Comparison of ENCODE assay signal across 2 cellular contexts in the genomic region with DNA sequence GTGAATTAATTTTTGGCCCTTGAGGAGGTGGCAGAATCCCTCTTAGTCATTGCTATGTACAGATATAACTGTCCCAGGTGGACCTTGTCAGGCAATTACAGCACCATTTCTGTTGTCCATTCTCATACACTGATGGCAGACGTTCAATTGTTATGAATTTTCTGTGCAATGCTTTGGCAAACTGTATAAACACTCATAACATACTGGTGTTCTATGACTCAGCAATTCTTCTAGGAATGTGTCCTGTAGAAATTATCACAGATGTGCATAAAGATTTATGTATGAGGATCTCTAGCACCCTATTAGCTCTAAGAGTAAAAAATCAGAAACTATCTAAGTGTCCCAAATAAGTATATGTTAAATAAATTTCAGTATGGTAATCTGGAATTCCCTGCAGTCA.
A peak's percentile ranks its signal among the peaks of the same experiment; 100 is the strongest.
TF ChIP-seq lines count a peak whose summit lies in the region.

No MANE protein-coding gene starts in this region.

TF ChIP-seq in HCT116, 20 proteins besides CTCF, POLR2A, EP300 and RAD21:
- TF ChIP-seq FOSL1 (IDR thresholded peaks at IDR 0.05; ENCODE audit: low read depth) (no peak), EGR1 (IDR thresholded peaks at IDR 0.05; ENCODE audit: low read depth) (no peak), ZNF274 (IDR thresholded peaks at IDR 0.05; ENCODE audit: low read depth, low read length) (no peak), TCF7L2 (IDR thresholded peaks at IDR 0.05; ENCODE audit: borderline replicate concordance, extremely low read depth, insufficient read depth, insufficient read length) (no peak), SIN3A (IDR thresholded peaks at IDR 0.05; ENCODE audit: low read depth) (no peak), EZH2phosphoT487 (IDR thresholded peaks at IDR 0.05; ENCODE audit: borderline replicate concordance) (no peak)
- TF ChIP-seq, protein P1, sequence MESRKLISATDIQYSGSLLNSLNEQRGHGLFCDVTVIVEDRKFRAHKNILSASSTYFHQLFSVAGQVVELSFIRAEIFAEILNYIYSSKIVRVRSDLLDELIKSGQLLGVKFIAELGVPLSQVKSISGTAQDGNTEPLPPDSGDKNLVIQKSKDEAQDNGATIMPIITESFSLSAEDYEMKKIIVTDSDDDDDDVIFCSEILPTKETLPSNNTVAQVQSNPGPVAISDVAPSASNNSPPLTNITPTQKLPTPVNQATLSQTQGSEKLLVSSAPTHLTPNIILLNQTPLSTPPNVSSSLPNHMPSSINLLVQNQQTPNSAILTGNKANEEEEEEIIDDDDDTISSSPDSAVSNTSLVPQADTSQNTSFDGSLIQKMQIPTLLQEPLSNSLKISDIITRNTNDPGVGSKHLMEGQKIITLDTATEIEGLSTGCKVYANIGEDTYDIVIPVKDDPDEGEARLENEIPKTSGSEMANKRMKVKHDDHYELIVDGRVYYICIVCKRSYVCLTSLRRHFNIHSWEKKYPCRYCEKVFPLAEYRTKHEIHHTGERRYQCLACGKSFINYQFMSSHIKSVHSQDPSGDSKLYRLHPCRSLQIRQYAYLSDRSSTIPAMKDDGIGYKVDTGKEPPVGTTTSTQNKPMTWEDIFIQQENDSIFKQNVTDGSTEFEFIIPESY (IDR thresholded peaks at IDR 0.05; ENCODE audit: extremely low read depth, insufficient replicate concordance, low read length): no peak

TF ChIP-seq in K562, 482 proteins besides CTCF, POLR2A, EP300 and RAD21 (continues in another document):
- TF ChIP-seq DNMT1 (IDR thresholded peaks at IDR 0.05) (no peak), MTA1 (IDR thresholded peaks at IDR 0.05; ENCODE audit: borderline replicate concordance) (no peak), ELF2 (CRISPR knock-in tag; IDR thresholded peaks at IDR 0.05) (no peak), CBX2 (IDR thresholded peaks at IDR 0.05; ENCODE audit: insufficient read depth, low read length, poor library complexity, severe bottlenecking) (no peak), MAFK (IDR thresholded peaks at IDR 0.05; ENCODE audit: low read length) (peak; percentile 82), C11orf30 (IDR thresholded peaks at IDR 0.05; ENCODE audit: low read depth) (peak; percentile 80), ETV1 (tag; conservative IDR thresholded peaks at IDR 0.05; ENCODE audit: low read depth) (no peak), BMI1 (IDR thresholded peaks at IDR 0.05; ENCODE audit: low read length) (no peak), MYBL2 (IDR thresholded peaks at IDR 0.05; ENCODE audit: low read depth) (no peak), MYBL2 (CRISPR knock-in tag; IDR thresholded peaks at IDR 0.05; ENCODE audit: borderline replicate concordance) (no peak), ZNF197 (CRISPR knock-in tag; IDR thresholded peaks at IDR 0.05; ENCODE audit: low read depth) (no peak), ZNF444 (CRISPR knock-in tag; IDR thresholded peaks at IDR 0.05) (no peak), ZNF780A (CRISPR knock-in tag; IDR thresholded peaks at IDR 0.05) (no peak), ZNF316 (IDR thresholded peaks at IDR 0.05) (peak; percentile 89), ZKSCAN1 (IDR thresholded peaks at IDR 0.05; ENCODE audit: low read depth, low read length) (no peak), MAFF (IDR thresholded peaks at IDR 0.05; ENCODE audit: low read length) (peak; percentile 82), BACH1 (tag; IDR thresholded peaks at IDR 0.05) (peak; percentile 67; the same call in 1 of the 2 replicates), NFE2 (IDR thresholded peaks at IDR 0.05; ENCODE audit: low read depth) (peak; percentile 84), NFE2L1 (tag; IDR thresholded peaks at IDR 0.05; ENCODE audit: borderline replicate concordance, low read depth) (peak; percentile 85), ZNF212 (CRISPR knock-in tag; IDR thresholded peaks at IDR 0.05) (no peak), MEIS2 (IDR thresholded peaks at IDR 0.05; ENCODE audit: partially characterized antibody) (peak; percentile 62), BCL6 (CRISPR knock-in tag; IDR thresholded peaks at IDR 0.05) (no peak), FOXK2 (conservative IDR thresholded peaks at IDR 0.05 in 1 of 2, IDR thresholded peaks at IDR 0.05 in 1 of 2; ENCODE audit: low read depth in 2 of 2) (no peak)
- TF ChIP-seq, protein P2, sequence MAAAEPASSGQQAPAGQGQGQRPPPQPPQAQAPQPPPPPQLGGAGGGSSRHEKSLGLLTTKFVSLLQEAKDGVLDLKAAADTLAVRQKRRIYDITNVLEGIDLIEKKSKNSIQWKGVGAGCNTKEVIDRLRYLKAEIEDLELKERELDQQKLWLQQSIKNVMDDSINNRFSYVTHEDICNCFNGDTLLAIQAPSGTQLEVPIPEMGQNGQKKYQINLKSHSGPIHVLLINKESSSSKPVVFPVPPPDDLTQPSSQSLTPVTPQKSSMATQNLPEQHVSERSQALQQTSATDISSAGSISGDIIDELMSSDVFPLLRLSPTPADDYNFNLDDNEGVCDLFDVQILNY (CRISPR knock-in tag; IDR thresholded peaks at IDR 0.05): no peak
- TF ChIP-seq, protein P3, sequence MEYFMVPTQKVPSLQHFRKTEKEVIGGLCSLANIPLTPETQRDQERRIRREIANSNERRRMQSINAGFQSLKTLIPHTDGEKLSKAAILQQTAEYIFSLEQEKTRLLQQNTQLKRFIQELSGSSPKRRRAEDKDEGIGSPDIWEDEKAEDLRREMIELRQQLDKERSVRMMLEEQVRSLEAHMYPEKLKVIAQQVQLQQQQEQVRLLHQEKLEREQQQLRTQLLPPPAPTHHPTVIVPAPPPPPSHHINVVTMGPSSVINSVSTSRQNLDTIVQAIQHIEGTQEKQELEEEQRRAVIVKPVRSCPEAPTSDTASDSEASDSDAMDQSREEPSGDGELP (CRISPR knock-in tag; IDR thresholded peaks at IDR 0.05; ENCODE audit: borderline replicate concordance): no peak
- TF ChIP-seq, protein P4, sequence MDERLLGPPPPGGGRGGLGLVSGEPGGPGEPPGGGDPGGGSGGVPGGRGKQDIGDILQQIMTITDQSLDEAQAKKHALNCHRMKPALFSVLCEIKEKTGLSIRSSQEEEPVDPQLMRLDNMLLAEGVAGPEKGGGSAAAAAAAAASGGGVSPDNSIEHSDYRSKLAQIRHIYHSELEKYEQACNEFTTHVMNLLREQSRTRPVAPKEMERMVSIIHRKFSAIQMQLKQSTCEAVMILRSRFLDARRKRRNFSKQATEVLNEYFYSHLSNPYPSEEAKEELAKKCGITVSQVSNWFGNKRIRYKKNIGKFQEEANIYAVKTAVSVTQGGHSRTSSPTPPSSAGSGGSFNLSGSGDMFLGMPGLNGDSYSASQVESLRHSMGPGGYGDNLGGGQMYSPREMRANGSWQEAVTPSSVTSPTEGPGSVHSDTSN (CRISPR knock-in tag; IDR thresholded peaks at IDR 0.05; ENCODE audit: low read depth): no peak
- TF ChIP-seq, protein P4 (tag; conservative IDR thresholded peaks at IDR 0.05; ENCODE audit: low read depth): peak; percentile 59
- TF ChIP-seq, protein P5, sequence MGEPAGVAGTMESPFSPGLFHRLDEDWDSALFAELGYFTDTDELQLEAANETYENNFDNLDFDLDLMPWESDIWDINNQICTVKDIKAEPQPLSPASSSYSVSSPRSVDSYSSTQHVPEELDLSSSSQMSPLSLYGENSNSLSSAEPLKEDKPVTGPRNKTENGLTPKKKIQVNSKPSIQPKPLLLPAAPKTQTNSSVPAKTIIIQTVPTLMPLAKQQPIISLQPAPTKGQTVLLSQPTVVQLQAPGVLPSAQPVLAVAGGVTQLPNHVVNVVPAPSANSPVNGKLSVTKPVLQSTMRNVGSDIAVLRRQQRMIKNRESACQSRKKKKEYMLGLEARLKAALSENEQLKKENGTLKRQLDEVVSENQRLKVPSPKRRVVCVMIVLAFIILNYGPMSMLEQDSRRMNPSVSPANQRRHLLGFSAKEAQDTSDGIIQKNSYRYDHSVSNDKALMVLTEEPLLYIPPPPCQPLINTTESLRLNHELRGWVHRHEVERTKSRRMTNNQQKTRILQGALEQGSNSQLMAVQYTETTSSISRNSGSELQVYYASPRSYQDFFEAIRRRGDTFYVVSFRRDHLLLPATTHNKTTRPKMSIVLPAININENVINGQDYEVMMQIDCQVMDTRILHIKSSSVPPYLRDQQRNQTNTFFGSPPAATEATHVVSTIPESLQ (CRISPR knock-in tag; IDR thresholded peaks at IDR 0.05): no peak
- TF ChIP-seq, protein P6, sequence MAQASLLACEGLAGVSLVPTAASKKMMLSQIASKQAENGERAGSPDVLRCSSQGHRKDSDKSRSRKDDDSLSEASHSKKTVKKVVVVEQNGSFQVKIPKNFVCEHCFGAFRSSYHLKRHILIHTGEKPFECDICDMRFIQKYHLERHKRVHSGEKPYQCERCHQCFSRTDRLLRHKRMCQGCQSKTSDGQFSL (CRISPR knock-in tag; IDR thresholded peaks at IDR 0.05): no peak
- TF ChIP-seq, protein P6 (tag; IDR thresholded peaks at IDR 0.05): no peak
- TF ChIP-seq, protein P7, sequence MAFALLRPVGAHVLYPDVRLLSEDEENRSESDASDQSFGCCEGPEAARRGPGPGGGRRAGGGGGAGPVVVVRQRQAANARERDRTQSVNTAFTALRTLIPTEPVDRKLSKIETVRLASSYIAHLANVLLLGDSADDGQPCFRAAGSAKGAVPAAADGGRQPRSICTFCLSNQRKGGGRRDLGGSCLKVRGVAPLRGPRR (CRISPR knock-in tag; IDR thresholded peaks at IDR 0.05): no peak
- TF ChIP-seq, protein P8, sequence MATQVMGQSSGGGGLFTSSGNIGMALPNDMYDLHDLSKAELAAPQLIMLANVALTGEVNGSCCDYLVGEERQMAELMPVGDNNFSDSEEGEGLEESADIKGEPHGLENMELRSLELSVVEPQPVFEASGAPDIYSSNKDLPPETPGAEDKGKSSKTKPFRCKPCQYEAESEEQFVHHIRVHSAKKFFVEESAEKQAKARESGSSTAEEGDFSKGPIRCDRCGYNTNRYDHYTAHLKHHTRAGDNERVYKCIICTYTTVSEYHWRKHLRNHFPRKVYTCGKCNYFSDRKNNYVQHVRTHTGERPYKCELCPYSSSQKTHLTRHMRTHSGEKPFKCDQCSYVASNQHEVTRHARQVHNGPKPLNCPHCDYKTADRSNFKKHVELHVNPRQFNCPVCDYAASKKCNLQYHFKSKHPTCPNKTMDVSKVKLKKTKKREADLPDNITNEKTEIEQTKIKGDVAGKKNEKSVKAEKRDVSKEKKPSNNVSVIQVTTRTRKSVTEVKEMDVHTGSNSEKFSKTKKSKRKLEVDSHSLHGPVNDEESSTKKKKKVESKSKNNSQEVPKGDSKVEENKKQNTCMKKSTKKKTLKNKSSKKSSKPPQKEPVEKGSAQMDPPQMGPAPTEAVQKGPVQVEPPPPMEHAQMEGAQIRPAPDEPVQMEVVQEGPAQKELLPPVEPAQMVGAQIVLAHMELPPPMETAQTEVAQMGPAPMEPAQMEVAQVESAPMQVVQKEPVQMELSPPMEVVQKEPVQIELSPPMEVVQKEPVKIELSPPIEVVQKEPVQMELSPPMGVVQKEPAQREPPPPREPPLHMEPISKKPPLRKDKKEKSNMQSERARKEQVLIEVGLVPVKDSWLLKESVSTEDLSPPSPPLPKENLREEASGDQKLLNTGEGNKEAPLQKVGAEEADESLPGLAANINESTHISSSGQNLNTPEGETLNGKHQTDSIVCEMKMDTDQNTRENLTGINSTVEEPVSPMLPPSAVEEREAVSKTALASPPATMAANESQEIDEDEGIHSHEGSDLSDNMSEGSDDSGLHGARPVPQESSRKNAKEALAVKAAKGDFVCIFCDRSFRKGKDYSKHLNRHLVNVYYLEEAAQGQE (CRISPR knock-in tag; IDR thresholded peaks at IDR 0.05; ENCODE audit: low read depth): no peak
